24 cellular contexts compared by ENCODE assay signal in the genomic region with DNA sequence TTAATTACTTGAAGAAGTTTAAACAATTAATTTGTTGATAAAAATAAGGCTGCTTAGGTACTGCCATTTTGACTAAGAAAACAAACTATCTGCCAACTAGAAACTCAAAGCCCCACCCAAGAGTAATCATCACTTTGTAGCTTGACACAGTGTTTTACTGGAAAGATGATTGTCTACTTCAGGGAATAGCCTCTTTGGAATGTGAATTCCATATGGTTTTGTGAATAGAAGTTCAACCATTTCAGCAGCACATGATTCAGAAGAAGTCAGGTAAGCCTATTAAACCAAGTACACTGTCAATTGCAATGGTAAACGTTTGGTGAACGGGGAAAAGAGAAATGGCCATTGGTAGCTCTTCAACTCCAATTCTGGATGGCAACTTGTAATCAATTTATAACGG.
"Had no signal": no experiment of that assay in that cellular context is flagged by ENCODE, and none has a peak within 500 bp of the region (broad histone marks: within the 10 kb centered on the region; RNA-seq: fewer than 3 reads in every experiment).

No MANE protein-coding gene starts in this region.

- H3K27me3 ChIP-seq: dorsolateral prefrontal cortex, gastroesophageal sphincter, neural progenitor cell, ovary, right atrium auricular region, sigmoid colon, thyroid gland, upper lobe of left lung, uterus had no signal

- H3K9ac ChIP-seq: neural progenitor cell had no signal

- H3K36me3 Mint-ChIP-seq: immature natural killer cell; natural killer cell treated with Interleukin-12 subunit alpha and Interleukin-12 subunit beta and Interleukin-15 and Interleukin-18, amount 100 ng/mL, for 72 hours; neural progenitor cell had no signal

- H3K4me1 ChIP-seq: gastroesophageal sphincter, lower lobe of right lung, neural progenitor cell, right atrium auricular region, sigmoid colon, thyroid gland, upper lobe of left lung, uterus had no signal

- ATAC-seq: gastroesophageal sphincter; left cardiac atrium; lower lobe of right lung; natural killer cell treated with Interleukin-12 subunit alpha and Interleukin-12 subunit beta and Interleukin-15 and Interleukin-18, amount 100 ng/mL, for 72 hours had no signal

- H3K9me3 ChIP-seq: gastroesophageal sphincter, left ventricle myocardium inferior, lower lobe of right lung, ovary, right atrium auricular region, sigmoid colon, thyroid gland, upper lobe of left lung, uterus had no signal

- H3K27ac ChIP-seq: dorsolateral prefrontal cortex, gastroesophageal sphincter, left ventricle myocardium inferior, lower lobe of right lung, neural progenitor cell, ovary, right atrium auricular region, sigmoid colon, thyroid gland, upper lobe of left lung, uterus had no signal

- H3K4me1 Mint-ChIP-seq: immature natural killer cell, neural progenitor cell had no signal

- H3K4me3 Mint-ChIP-seq: immature natural killer cell; natural killer cell treated with Interleukin-12 subunit alpha and Interleukin-12 subunit beta and Interleukin-15 and Interleukin-18, amount 100 ng/mL, for 72 hours; neural progenitor cell had no signal

- H3K27ac Mint-ChIP-seq: immature natural killer cell; natural killer cell treated with Interleukin-12 subunit alpha and Interleukin-12 subunit beta and Interleukin-15 and Interleukin-18, amount 100 ng/mL, for 72 hours; neural progenitor cell had no signal

- H2AFZ ChIP-seq: neural progenitor cell had no signal

- H3K4me3 ChIP-seq: dorsolateral prefrontal cortex, gastroesophageal sphincter, left ventricle myocardium inferior, lower lobe of right lung, neural progenitor cell, ovary, right atrium auricular region, sigmoid colon, thyroid gland, upper lobe of left lung, uterus had no signal

- H3K4me2 ChIP-seq: neural progenitor cell had no signal

- H3K36me3 ChIP-seq: gastroesophageal sphincter, left ventricle myocardium inferior, lower lobe of right lung, neural progenitor cell, ovary, right atrium auricular region, sigmoid colon, thyroid gland, upper lobe of left lung, uterus had no signal

- DNase-seq: cortex of kidney; dorsolateral prefrontal cortex; effector CD8-positive, alpha-beta T cell; glutamatergic neuron; immature natural killer cell; kidney; left cardiac atrium; left ventricle myocardium inferior; lower lobe of right lung; mesenchymal stem cell; midbrain; nucleus accumbens; ovary; sigmoid colon; small intestine; stimulated activated CD4-positive, alpha-beta T cell treated with anti-CD3 and anti-CD28 coated beads, Interleukin-2, amount 100 ng/mL, for 48 hours; stimulated activated naive CD4-positive, alpha-beta T cell treated with Interleukin-2 at 50 U/mL for 16 hours; thyroid gland; upper lobe of left lung; uterus had no signal

- H3K9me3 Mint-ChIP-seq: neural progenitor cell had no signal
